In genomic region chr20:5349448-5349847, GRCh38 we compare ENCODE assay signal across 18 cellular contexts. TPM values are rescaled to one million over a fixed set of nuclear protein-coding genes. Genes with fewer than 3 reads are reported as not detected.
DNase-seq lines count a peak whose midpoint lies in the region; ATAC-seq and TF ChIP-seq lines count a peak whose summit lies in the region.
"Had no signal": no experiment of that assay in that cellular context is flagged by ENCODE, and none has a peak within 500 bp of the region (broad histone marks: within the 10 kb centered on the region; RNA-seq: fewer than 3 reads in every experiment).

No MANE protein-coding gene starts in this region.

- no peaks in the 10 kb centered on the region for H3K79me2 ChIP-seq in GM23338 (replicated peaks; ENCODE audit: insufficient read depth)

- H3K4me3 Mint-ChIP-seq in GM23338 (no peak overlapping the region), Caco-2 (ENCODE audit: unreplicated experiment) (no peak overlapping the region)
- no peak overlapping the region for H3K4me3 Mint-ChIP-seq in naive thymus-derived CD8-positive, alpha-beta T cell

- H3K27me3 ChIP-seq in GM23338 (ENCODE audit: insufficient read depth) (no peaks in the 10 kb centered on the region), brain microvascular endothelial cell (replicated peaks) (no peaks in the 10 kb centered on the region), Caco-2 (replicated peaks; ENCODE audit: control insufficient read depth, insufficient read depth, low read length) (no peaks in the 10 kb centered on the region)

- no peaks in the 10 kb centered on the region for H3K36me3 ChIP-seq in GM23338 (ENCODE audit: insufficient read depth)
- no peaks in the 10 kb centered on the region for H3K36me3 ChIP-seq in brain microvascular endothelial cell (replicated peaks)
- H3K36me3 ChIP-seq in Caco-2 (ENCODE audit: control insufficient read depth, insufficient read depth, low read length), result no peaks in the 10 kb centered on the region
- H3K36me3 ChIP-seq: HAP-1 had no signal

- H3K4me1 ChIP-seq in GM23338 (ENCODE audit: insufficient read depth), result no peaks in the 10 kb centered on the region
- H3K4me1 ChIP-seq in Caco-2, result peaks cover 4% of the 10 kb centered on the region
- H3K4me1 ChIP-seq: HAP-1 had no signal

- peaks cover 4% of the 10 kb centered on the region; the same call in 1 of the 3 replicates for H3K9me3 Mint-ChIP-seq in GM23338
- H3K9me3 Mint-ChIP-seq in Caco-2 (ENCODE audit: unreplicated experiment), result no peaks in the 10 kb centered on the region
- H3K9me3 Mint-ChIP-seq in naive thymus-derived CD8-positive, alpha-beta T cell, result peaks cover 0 to 3% (median 0%) of the 10 kb centered on the region in 9 donors

- 0 out of 2 replicates have a peak overlapping the region, but pooled peaks have one; percentile 28 for H2AFZ ChIP-seq in GM23338

- no peak overlapping the region for H3K4me2 ChIP-seq in GM23338

- no TSS peak for BruUV-seq in Caco-2 (replicated peaks; lab: Mats Ljungman, UMichigan)

- peaks cover 1% of the 10 kb centered on the region for H3K27me3 Mint-ChIP-seq in GM23338 (ENCODE audit: insufficient read depth, low read depth, poor library complexity)
- no peaks in the 10 kb centered on the region for H3K27me3 Mint-ChIP-seq in Caco-2 (ENCODE audit: insufficient read depth, unreplicated experiment)
- peaks cover 5 to 48% (median 15%) of the 10 kb centered on the region in 5 donors for H3K27me3 Mint-ChIP-seq in naive thymus-derived CD8-positive, alpha-beta T cell

- CTCF ChIA-PET in Caco-2 (lab: Charles Lee), result no interaction called here

- H3F3A ChIP-seq in GM23338 (replicated peaks; ENCODE audit: low read depth), result no peaks in the 10 kb centered on the region

- H3K27ac Mint-ChIP-seq in GM23338 (no peak overlapping the region), Caco-2 (ENCODE audit: unreplicated experiment) (no peak overlapping the region)
- no peak overlapping the region for H3K27ac Mint-ChIP-seq in naive thymus-derived CD8-positive, alpha-beta T cell

- no peak for ATAC-seq in GM23338
- ATAC-seq in HG02840 (IDR thresholded peaks at IDR 0.05; ENCODE audit: low FRiP score, unreplicated experiment), result no peak
- no peak for ATAC-seq in naive thymus-derived CD8-positive, alpha-beta T cell
- ATAC-seq: K562 had no signal

- H3K9me2 ChIP-seq in GM23338 (ENCODE audit: insufficient read depth), result 0 out of 2 replicates have a peak, but pooled peaks cover 3% of the 10 kb centered on the region

- TF ChIP-seq CTCF in GM23338 (conservative IDR thresholded peaks at IDR 0.05; ENCODE audit: low read depth in 2 of 2) (no peak), brain microvascular endothelial cell (IDR thresholded peaks at IDR 0.05; ENCODE audit: low read depth, low read length, missing control alignments) (no peak), fibroblast of pulmonary artery (IDR thresholded peaks at IDR 0.05; ENCODE audit: low read length, missing control alignments) (no peak), Caco-2 (IDR thresholded peaks at IDR 0.05; ENCODE audit: insufficient read depth in 1 of 2, low read depth in 1 of 2, low read length in 1 of 2, severe bottlenecking in 1 of 2, unreplicated experiment in 1 of 2) (no peak)

- DNase-seq in A172 (ENCODE audit: low spot score), result peak; percentile 37
- DNase-seq in GM23338 (ENCODE audit: low spot score), result no peak
- peak; percentile 20 for DNase-seq in brain microvascular endothelial cell
- DNase-seq in fibroblast of pulmonary artery (ENCODE audit: low read depth), result peak; percentile 17
- DNase-seq in Caco-2, result no peak
- no peak for DNase-seq in naive thymus-derived CD8-positive, alpha-beta T cell
- no peak for DNase-seq in D341Med (ENCODE audit: low spot score)
- DNase-seq: C1 segment of cervical spinal cord, NCI-H1048, NCI-H1436 treated with DMSO at 0.1 percent for 48 hours, NCI-H2081, NCI-H510A, NCI-H774 had no signal

- H3K4me1 Mint-ChIP-seq in GM23338, result no peaks in the 10 kb centered on the region; the same call in 2 of the 3 replicates
- peaks cover 1% of the 10 kb centered on the region for H3K4me1 Mint-ChIP-seq in Caco-2 (ENCODE audit: low read depth, unreplicated experiment)
- no peaks in the 10 kb centered on the region for H3K4me1 Mint-ChIP-seq in naive thymus-derived CD8-positive, alpha-beta T cell

- no peak overlapping the region for H3K27ac ChIP-seq in GM23338 (ENCODE audit: low read depth)
- H3K27ac ChIP-seq in brain microvascular endothelial cell, result no peak overlapping the region
- H3K27ac ChIP-seq: HL-60 had no signal

- H3K4me3 ChIP-seq in GM23338, result no peak overlapping the region
- H3K4me3 ChIP-seq in brain microvascular endothelial cell (ENCODE audit: low read depth, low read length), result no peak overlapping the region
- H3K4me3 ChIP-seq in fibroblast of pulmonary artery (replicated peaks; ENCODE audit: low read depth, low read length), result no peak overlapping the region
- H3K4me3 ChIP-seq in Caco-2 (ENCODE audit: low read depth, low read length), result no peak overlapping the region
- H3K4me3 ChIP-seq: HAP-1, K562 had no signal

- in situ Hi-C loops in brain microvascular endothelial cell (cut with HindIII; ENCODE audit: low pct_ligation_motif_present, low sequenced_read_pairs), result no loop called here

- intact Hi-C loops in Caco-2 (cut with micrococcal nuclease; ENCODE audit: unreplicated experiment), result no loop called here

- H3K9me3 ChIP-seq in Caco-2, result no peaks in the 10 kb centered on the region
- H3K9me3 ChIP-seq: HAP-1 had no signal

- H3K36me3 Mint-ChIP-seq in GM23338 (ENCODE audit: low read depth) (no peaks in the 10 kb centered on the region), Caco-2 (ENCODE audit: insufficient read depth, unreplicated experiment) (no peaks in the 10 kb centered on the region)
- no peaks in the 10 kb centered on the region for H3K36me3 Mint-ChIP-seq in naive thymus-derived CD8-positive, alpha-beta T cell

- no peaks in the 10 kb centered on the region for H4K20me1 ChIP-seq in GM23338 (replicated peaks; ENCODE audit: insufficient read depth)

- POLR2A ChIA-PET in Caco-2 (lab: Charles Lee), result no interaction called here
- POLR2A ChIA-PET in naive thymus-derived CD8-positive, alpha-beta T cell (lab: Charles Lee), result no interaction called here

TF ChIP-seq in GM23338, 12 proteins besides CTCF, POLR2A, EP300 and RAD21 (continues in another document):
- TF ChIP-seq EZH2 (IDR thresholded peaks at IDR 0.05; ENCODE audit: low read depth, unreplicated experiment) (no peak), NANOG (IDR thresholded peaks at IDR 0.05; ENCODE audit: borderline replicate concordance) (no peak), STAT1 (IDR thresholded peaks at IDR 0.05; ENCODE audit: unreplicated experiment) (no peak), CREB1 (CRISPR knock-in tag; IDR thresholded peaks at IDR 0.05; ENCODE audit: low read depth) (no peak), ETS1 (IDR thresholded peaks at IDR 0.05) (no peak), ZNF331 (CRISPR knock-in tag; IDR thresholded peaks at IDR 0.05; ENCODE audit: low read depth) (no peak), JUNB (IDR thresholded peaks at IDR 0.05; ENCODE audit: unreplicated experiment) (no peak)

RNA-seq across cellular contexts. Expression of gene PROKR2, which starts 32.7 kb away (rescaled TPM):
- not detected in 2 replicates for total RNA-seq in A172 (2014; rRNA removed; shearing (Covaris generic))
- total RNA-seq in GM23338 (2014; rRNA removed; shearing (Covaris generic)), result 2.1 and 5.9 TPM in 2 replicates
- 1.8 and 1.9 TPM in 2 replicates for polyA plus RNA-seq in GM23338 (2016; fragmentation: Nextera tagmentation; extraction: Ambion mirVana)
- total RNA-seq in Caco-2 (2022), result not detected in 2 replicates
- total RNA-seq in naive thymus-derived CD8-positive, alpha-beta T cell, result not detected
- polyA plus RNA-seq in naive thymus-derived CD8-positive, alpha-beta T cell, result not detected
- total RNA-seq: K562, SK-MEL-5 had no signal
- polyA plus RNA-seq: K562 had no signal

Comparison
In these comparisons a context has a peak if more than half of its experiments do, and no peak if none do; other contexts are left out.
1. DNase-seq: peak in A172 (single experiment), brain microvascular endothelial cell (single experiment) and fibroblast of pulmonary artery (single experiment); none in GM23338 (single experiment), Caco-2 (0 of 2), naive thymus-derived CD8-positive, alpha-beta T cell (0 of 10) and D341Med (single experiment).